Comparison of ENCODE assay signal across 16 cellular contexts in the genomic region with DNA sequence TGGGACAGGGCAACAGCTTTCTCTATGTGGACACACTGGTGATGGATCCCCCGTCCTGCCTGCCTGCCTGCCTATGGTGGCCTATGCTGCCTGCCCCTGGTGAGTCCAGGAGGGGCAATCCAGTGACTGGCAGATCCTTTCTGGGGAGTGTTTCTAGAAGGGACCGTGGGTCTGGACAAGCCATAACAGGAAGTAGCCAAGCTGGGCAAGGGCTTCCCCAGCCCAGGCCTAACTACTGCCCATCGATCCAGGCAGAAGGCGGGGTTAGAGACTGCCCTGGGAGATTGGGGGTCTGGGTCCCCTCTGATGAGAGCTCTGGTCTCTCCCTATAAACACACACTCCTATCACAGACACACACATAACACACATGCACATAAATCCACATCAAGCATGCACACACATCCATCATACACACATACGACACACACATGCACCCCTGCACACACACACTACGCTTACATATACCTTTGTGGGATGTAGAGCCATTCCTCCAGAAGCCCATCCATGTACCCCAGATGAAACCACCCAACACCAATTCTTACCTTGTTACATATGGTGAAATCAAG. TPM values are rescaled to one million over a fixed set of nuclear protein-coding genes. Genes with fewer than 3 reads are reported as not detected.
DNase-seq lines count a peak whose midpoint lies in the region; ATAC-seq, FAIRE-seq and TF ChIP-seq lines count a peak whose summit lies in the region.
"Had no signal": no experiment of that assay in that cellular context is flagged by ENCODE, and none has a peak within 500 bp of the region (broad histone marks: within the 10 kb centered on the region; RNA-seq: fewer than 3 reads in every experiment).

No MANE protein-coding gene starts in this region.

- H3K9ac ChIP-seq in BLaER1 = no peak overlapping the region

- peak overlapping the region in 2 of 6 donors; percentile 9 to 35 for H3K27ac Mint-ChIP-seq in naive B cell

- peak; percentile 66 for FAIRE-seq in GM12892 (lab: Jason Lieb, UNC)
- FAIRE-seq: TTC549 had no signal

- TF ChIP-seq CTCF in Peyer's patch (IDR thresholded peaks at IDR 0.05) (no peak), gastroesophageal sphincter (IDR thresholded peaks at IDR 0.05) (no peak)

- H3K36me3 ChIP-seq in BLaER1 (no peaks in the 10 kb centered on the region), Peyer's patch (no peaks in the 10 kb centered on the region), gastroesophageal sphincter (no peaks in the 10 kb centered on the region)
- H3K36me3 ChIP-seq: colonic mucosa had no signal

- H3K4me1 ChIP-seq in BLaER1 (peaks cover 76% of the 10 kb centered on the region), Peyer's patch (peaks cover 0 to 19% (median 3%) of the 10 kb centered on the region in 4 donors), gastroesophageal sphincter (peaks cover 0 to 22% (median 7%) of the 10 kb centered on the region in 3 donors)
- H3K4me1 ChIP-seq: colonic mucosa, psoas muscle had no signal

- no peaks in the 10 kb centered on the region for H3K36me3 Mint-ChIP-seq in naive B cell

- peak overlapping the region; percentile 92 for H3K4me2 ChIP-seq in BLaER1

- DNase-seq in GM12892 (ENCODE audit: insufficient read length) (no peak), Peyer's patch (no peak), naive B cell (no peak), SW480 (ENCODE audit: low spot score) (no peak), NCI-H2107 (lab: John Stamatoyannopoulos, UW) (no peak)
- DNase-seq in stimulated activated CD4-positive, alpha-beta T cell treated with anti-CD3 and anti-CD28 coated beads, Interleukin-4, amount 100 ng/mL, for 1 hour = no peak
- DNase-seq: activated naive CD4-positive, alpha-beta T cell treated with anti-CD3 and anti-CD28 coated beads, Interleukin-2, amount 50 U/mL, for 16 hours; colonic mucosa; MV-4-11; NCI-H446; psoas muscle; stimulated activated CD4-positive, alpha-beta T cell treated with anti-CD3 and anti-CD28 coated beads, Interleukin-2, amount 100 ng/mL, for 24 hours had no signal

- H3K4me3 Mint-ChIP-seq in naive B cell = peak overlapping the region in 7 of 8 donors; percentile 3 to 84 (median 28)

- TF ChIP-seq POLR2A in GM12892 (IDR thresholded peaks at IDR 0.05; ENCODE audit: low read depth, low read length) = no peak
- TF ChIP-seq POLR2A in Peyer's patch (IDR thresholded peaks at IDR 0.05) = no peak
- TF ChIP-seq POLR2A in gastroesophageal sphincter (IDR thresholded peaks at IDR 0.05) = no peak

- H3K9me3 ChIP-seq in BLaER1 = no peaks in the 10 kb centered on the region
- no peaks in the 10 kb centered on the region for H3K9me3 ChIP-seq in Peyer's patch
- H3K9me3 ChIP-seq in gastroesophageal sphincter = no peaks in the 10 kb centered on the region
- H3K9me3 ChIP-seq: colonic mucosa, psoas muscle had no signal

- H3K4me3 ChIP-seq in BLaER1 (no peak overlapping the region), Peyer's patch (peak overlapping the region in 1 of 4 donors; percentile 62), gastroesophageal sphincter (no peak overlapping the region)
- H3K4me3 ChIP-seq: colonic mucosa had no signal

- peaks cover 76 to 90% (median 87%) of the 10 kb centered on the region in 3 donors for H3K27me3 Mint-ChIP-seq in naive B cell

- H3K4me1 Mint-ChIP-seq in naive B cell = peaks cover 28 to 63% (median 54%) of the 10 kb centered on the region in 3 donors

- TF ChIP-seq EP300 in gastroesophageal sphincter (IDR thresholded peaks at IDR 0.05) = no peak

- H4K20me1 ChIP-seq in BLaER1 = peaks cover 100% of the 10 kb centered on the region

- H3K27ac ChIP-seq in BLaER1 (no peak overlapping the region), Peyer's patch (peak overlapping the region in 3 of 4 donors; percentile 20 to 62 (median 60)), gastroesophageal sphincter (no peak overlapping the region)
- H3K27ac ChIP-seq: colonic mucosa, psoas muscle had no signal

- H3K27me3 ChIP-seq in BLaER1 = peaks cover 90% of the 10 kb centered on the region
- no peaks in the 10 kb centered on the region for H3K27me3 ChIP-seq in Peyer's patch
- peaks cover 26% of the 10 kb centered on the region for H3K27me3 ChIP-seq in gastroesophageal sphincter

- H3K9me3 Mint-ChIP-seq in naive B cell = peaks cover 0 to 2% (median 0%) of the 10 kb centered on the region in 7 donors

- WGBS in gastroesophageal sphincter (ENCODE audit: low coverage in 1 of 2), 2 donors = 86 to 100% methylated on average over 1 to 4 of the region's 6 CpGs

- ATAC-seq in naive B cell (ENCODE audit: low read depth in 2 of 2) (no peak), gastroesophageal sphincter (no peak)
- ATAC-seq: psoas muscle had no signal

RNA-seq across cellular contexts. Expression of a gene that starts 1.0 kb away (rescaled TPM):
- polyA plus RNA-seq in GM12892 (2012; ENCODE audit: missing spikeins) = 10.9 TPM
- total RNA-seq in Peyer's patch (1 to 10 TPM; 1.9 to 7.1 (median 4.2) TPM), gastroesophageal sphincter (1 to 10 TPM in 2 of 4 donors, under 1 TPM in 2; 0.15 to 1.5 (median 0.69) TPM)
- not detected for polyA plus RNA-seq in naive B cell (ENCODE audit: low read depth in 6 of 6)
- polyA plus RNA-seq: fibroblast of lung had no signal

Comparison
In these comparisons a context has a peak if more than half of its experiments do, and no peak if none do; other contexts are left out.
1. H3K27ac ChIP-seq: peak in Peyer's patch (3 of 4); none in BLaER1 (single experiment) and gastroesophageal sphincter (0 of 4).